ENCODE assay signal across 2 cellular contexts in the genomic region with DNA sequence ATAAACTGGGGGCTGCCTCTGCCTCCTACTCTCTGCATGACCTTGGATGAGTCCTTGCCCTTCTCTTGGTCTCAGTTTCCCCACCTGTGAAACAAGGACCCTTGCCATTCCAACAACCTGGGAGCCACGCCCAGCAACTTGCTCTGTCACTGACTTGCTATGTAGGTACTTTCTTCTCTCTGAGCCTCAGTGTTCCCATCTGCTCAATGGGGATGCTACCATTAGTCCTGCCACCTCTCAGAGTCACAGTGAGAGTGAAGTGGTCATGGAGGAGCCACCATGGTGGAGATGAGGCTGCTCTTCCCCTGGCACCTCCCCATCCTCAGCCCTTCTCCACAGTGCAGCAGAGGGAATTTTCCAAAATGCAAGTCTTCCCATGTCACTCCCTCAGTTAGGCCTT.
TF ChIP-seq lines count a peak whose summit lies in the region.

No MANE protein-coding gene starts in this region.

TF ChIP-seq in HepG2, 621 proteins besides CTCF, POLR2A, EP300 and RAD21 (continued from another document):
- TF ChIP-seq, protein P1, sequence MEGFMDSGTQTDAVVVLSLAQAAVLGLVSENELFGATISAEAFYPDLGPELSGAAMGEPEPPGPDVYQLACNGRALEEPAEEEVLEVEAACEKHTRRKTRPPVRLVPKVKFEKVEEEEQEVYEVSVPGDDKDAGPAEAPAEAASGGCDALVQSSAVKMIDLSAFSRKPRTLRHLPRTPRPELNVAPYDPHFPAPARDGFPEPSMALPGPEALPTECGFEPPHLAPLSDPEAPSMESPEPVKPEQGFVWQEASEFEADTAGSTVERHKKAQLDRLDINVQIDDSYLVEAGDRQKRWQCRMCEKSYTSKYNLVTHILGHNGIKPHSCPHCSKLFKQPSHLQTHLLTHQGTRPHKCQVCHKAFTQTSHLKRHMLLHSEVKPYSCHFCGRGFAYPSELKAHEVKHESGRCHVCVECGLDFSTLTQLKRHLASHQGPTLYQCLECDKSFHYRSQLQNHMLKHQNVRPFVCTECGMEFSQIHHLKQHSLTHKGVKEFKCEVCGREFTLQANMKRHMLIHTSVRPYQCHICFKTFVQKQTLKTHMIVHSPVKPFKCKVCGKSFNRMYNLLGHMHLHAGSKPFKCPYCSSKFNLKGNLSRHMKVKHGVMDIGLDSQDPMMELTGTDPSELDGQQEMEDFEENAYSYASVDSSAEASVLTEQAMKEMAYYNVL (CRISPR knock-in tag; IDR thresholded peaks at IDR 0.05; ENCODE audit: borderline replicate concordance): no peak
- TF ChIP-seq ZNF468 (CRISPR knock-in tag; IDR thresholded peaks at IDR 0.05): no peak
- TF ChIP-seq ZNF629 (CRISPR knock-in tag; conservative IDR thresholded peaks at IDR 0.05): peak; percentile 87
- TF ChIP-seq CREB1 (IDR thresholded peaks at IDR 0.05): no peak
- no peak for TF ChIP-seq CREB1 (CRISPR knock-in tag; IDR thresholded peaks at IDR 0.05)
- TF ChIP-seq KDM5A (IDR thresholded peaks at IDR 0.05; ENCODE audit: borderline replicate concordance, low read length): no peak
- no peak for TF ChIP-seq CC2D1A (CRISPR knock-in tag; IDR thresholded peaks at IDR 0.05)
- TF ChIP-seq MLLT10 (CRISPR knock-in tag; IDR thresholded peaks at IDR 0.05): no peak

TF ChIP-seq in H1, 55 proteins besides CTCF, POLR2A, EP300 and RAD21 (continued from another document):
- peak; percentile 43; the same call in 1 of the 2 replicates for TF ChIP-seq KDM1A (IDR thresholded peaks at IDR 0.05; ENCODE audit: borderline replicate concordance, low read length)
